8 cellular contexts compared by ENCODE assay signal in the genomic region with DNA sequence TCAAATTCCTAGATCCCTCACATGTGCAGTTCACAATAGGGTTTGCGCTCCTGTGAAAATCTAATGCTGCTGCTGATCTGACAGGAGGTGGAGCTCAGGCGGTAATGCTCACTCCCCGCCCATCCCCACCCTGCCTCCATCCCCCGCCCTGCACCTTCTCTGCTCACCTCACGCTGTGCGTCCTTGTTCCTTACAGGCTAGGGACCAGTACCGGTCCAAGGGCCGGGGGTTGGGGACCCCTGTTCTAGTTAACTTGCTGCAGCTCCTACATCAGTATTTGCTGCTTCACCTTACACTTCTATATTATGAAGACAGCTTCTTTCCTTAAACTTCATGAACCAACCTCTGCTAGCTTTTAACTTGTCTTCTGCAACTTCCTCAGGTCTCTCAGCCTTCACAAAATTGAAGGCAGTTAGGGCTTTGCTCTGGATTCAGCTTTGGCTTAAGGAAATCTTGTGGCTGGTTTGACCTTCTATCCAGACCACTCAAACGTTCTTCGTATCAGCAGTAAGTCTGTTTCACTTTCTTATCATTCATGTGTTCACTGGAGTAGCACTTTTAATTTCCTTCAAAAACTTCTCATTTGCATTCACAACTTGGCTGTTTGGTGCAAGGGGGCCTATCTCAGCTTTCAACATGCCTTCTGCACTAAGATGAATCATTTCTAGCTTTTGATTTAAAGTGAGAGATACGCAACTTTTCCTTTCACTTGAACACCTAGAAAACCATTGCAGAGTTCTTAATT. TPM values are rescaled to one million over a fixed set of nuclear protein-coding genes. Genes with fewer than 3 reads are reported as not detected.
DNase-seq lines count a peak whose midpoint lies in the region; ATAC-seq and TF ChIP-seq lines count a peak whose summit lies in the region.

No MANE protein-coding gene starts in this region.

- DNase-seq in GM10266 (ENCODE audit: extremely low spot score) (peak; percentile 41), Right ventricle myocardium superior (peak; percentile 47), psoas muscle (no peak), OCI-M2 (lab: John Stamatoyannopoulos, UW; ENCODE audit: unreplicated experiment) (no peak), lower leg skin (ENCODE audit: low spot score in 2 of 2) (no peak)
- DNase-seq in activated effector memory CD4-positive, alpha-beta T cell treated with Interleukin-2 at 50 U/mL for 16 hours = peak; percentile 45

- peaks cover 17% of the 10 kb centered on the region for H4K20me1 ChIP-seq in OCI-LY3 (ENCODE audit: insufficient read depth, low read length)

- no peaks in the 10 kb centered on the region for H3K9me3 ChIP-seq in OCI-LY3 (ENCODE audit: insufficient read depth, low read length)
- no peaks in the 10 kb centered on the region for H3K9me3 ChIP-seq in psoas muscle

- H3K4me1 ChIP-seq in OCI-LY3 (ENCODE audit: low read length) (peaks cover 24% of the 10 kb centered on the region), psoas muscle (peaks cover 10% of the 10 kb centered on the region)

- WGBS in psoas muscle, 3 donors = 17 to 66% (median 44%) methylated on average over 11 of the region's 11 CpGs
- 16 to 19% methylated on average over 11 of the region's 11 CpGs for WGBS in lower leg skin, 2 donors

- intact Hi-C loops in Right ventricle myocardium superior (cut with DNase I) (no loop called here), psoas muscle (cut with DNase I) (loop anchor here in 1 of 2 donors (5.0 kb wide), 2 partner anchors 34 to 126 kb away; a partner anchor contains a TSS), lower leg skin (cut with DNase I; ENCODE audit: low total_unique reads) (no loop called here)

- H3K36me3 ChIP-seq in OCI-LY3 (replicated peaks; ENCODE audit: low read depth, low read length) (peaks cover 8% of the 10 kb centered on the region), psoas muscle (ENCODE audit: insufficient read depth in 1 of 2, low read depth in 1 of 2) (peaks cover 0 to 2% of the 10 kb centered on the region in 2 donors)

- no peak overlapping the region for H2AFZ ChIP-seq in OCI-LY3 (ENCODE audit: low read depth, low read length)

- ATAC-seq in HG02623 (IDR thresholded peaks at IDR 0.05; ENCODE audit: unreplicated experiment) = peak; percentile 36
- ATAC-seq in Right ventricle myocardium superior (ENCODE audit: poor library complexity) = peak; percentile 29
- no peak for ATAC-seq in psoas muscle

- H3K27me3 ChIP-seq in OCI-LY3 (ENCODE audit: low read depth, low read length) = no peaks in the 10 kb centered on the region
- no peaks in the 10 kb centered on the region for H3K27me3 ChIP-seq in psoas muscle (ENCODE audit: insufficient read depth in 3 of 3, low read length in 2 of 3)

- H3K79me2 ChIP-seq in OCI-LY3 (ENCODE audit: low read length) = peaks cover 42% of the 10 kb centered on the region

- H3K27ac ChIP-seq in OCI-LY3 (ENCODE audit: low read length) (peak overlapping the region; percentile 90), psoas muscle (peak overlapping the region; percentile 96)

- H3K9ac ChIP-seq in OCI-LY3 (ENCODE audit: low read length) = peak overlapping the region; percentile 97

- TF ChIP-seq CTCF in GM10266 (IDR thresholded peaks at IDR 0.05; ENCODE audit: control insufficient read depth, insufficient read depth, low read depth, missing control alignments) (no peak), OCI-LY3 (IDR thresholded peaks at IDR 0.05; ENCODE audit: low read depth, low read length) (no peak), psoas muscle (IDR thresholded peaks at IDR 0.05) (no peak), lower leg skin (IDR thresholded peaks at IDR 0.05) (no peak)

- peak overlapping the region; percentile 99 for H3K4me2 ChIP-seq in OCI-LY3 (ENCODE audit: low read length)

- H3K4me3 ChIP-seq in OCI-LY3 (ENCODE audit: low read length) = peak overlapping the region; percentile 98
- H3K4me3 ChIP-seq in psoas muscle = peak overlapping the region; percentile 93
- no peak overlapping the region for H3K4me3 ChIP-seq in lower leg skin (ENCODE audit: low read depth, poor library complexity, severe bottlenecking)

- TF ChIP-seq POLR2A in lower leg skin (IDR thresholded peaks at IDR 0.05) = no peak

RNA-seq across cellular contexts. Expression of a gene that starts 1.7 kb away (rescaled TPM):
- total RNA-seq in Right ventricle myocardium superior (12.2 TPM), psoas muscle (10 to 100 TPM; 29.8 to 49.5 (median 35.8) TPM), lower leg skin (10 to 100 TPM; 40.5 to 70.0 (median 57.4) TPM)
- polyA plus RNA-seq in psoas muscle = 10 to 100 TPM in 2 of 3 donors, 1 to 10 TPM in 1; 6.3 to 20.8 (median 11.8) TPM

Comparison
In these comparisons a context has a peak if more than half of its experiments do, and no peak if none do; other contexts are left out.
1. DNase-seq: peak in GM10266 (single experiment), activated effector memory CD4-positive, alpha-beta T cell treated with Interleukin-2 at 50 U/mL for 16 hours (single experiment) and Right ventricle myocardium superior (single experiment); none in psoas muscle (0 of 2), OCI-M2 (single experiment) and lower leg skin (0 of 2).
2. ATAC-seq: peak in HG02623 (single experiment) and Right ventricle myocardium superior (single experiment); none in psoas muscle (0 of 4).